1 cellular context compared by ENCODE assay signal in genomic region chr6:44075137-44076015, GRCh38.
TF ChIP-seq lines count a peak whose summit lies in the region.

No MANE protein-coding gene starts in this region.

TF ChIP-seq in HepG2, 621 proteins besides CTCF, POLR2A, EP300 and RAD21 (continued from another document and continues in another):
- TF ChIP-seq ZNF558 (CRISPR knock-in tag; IDR thresholded peaks at IDR 0.05; ENCODE audit: borderline replicate concordance): peak; percentile 63
- TF ChIP-seq ZNF414 (CRISPR knock-in tag; IDR thresholded peaks at IDR 0.05): peak; percentile 98
- no peak for TF ChIP-seq ZSCAN29 (CRISPR knock-in tag; conservative IDR thresholded peaks at IDR 0.05)
- TF ChIP-seq, protein P1, sequence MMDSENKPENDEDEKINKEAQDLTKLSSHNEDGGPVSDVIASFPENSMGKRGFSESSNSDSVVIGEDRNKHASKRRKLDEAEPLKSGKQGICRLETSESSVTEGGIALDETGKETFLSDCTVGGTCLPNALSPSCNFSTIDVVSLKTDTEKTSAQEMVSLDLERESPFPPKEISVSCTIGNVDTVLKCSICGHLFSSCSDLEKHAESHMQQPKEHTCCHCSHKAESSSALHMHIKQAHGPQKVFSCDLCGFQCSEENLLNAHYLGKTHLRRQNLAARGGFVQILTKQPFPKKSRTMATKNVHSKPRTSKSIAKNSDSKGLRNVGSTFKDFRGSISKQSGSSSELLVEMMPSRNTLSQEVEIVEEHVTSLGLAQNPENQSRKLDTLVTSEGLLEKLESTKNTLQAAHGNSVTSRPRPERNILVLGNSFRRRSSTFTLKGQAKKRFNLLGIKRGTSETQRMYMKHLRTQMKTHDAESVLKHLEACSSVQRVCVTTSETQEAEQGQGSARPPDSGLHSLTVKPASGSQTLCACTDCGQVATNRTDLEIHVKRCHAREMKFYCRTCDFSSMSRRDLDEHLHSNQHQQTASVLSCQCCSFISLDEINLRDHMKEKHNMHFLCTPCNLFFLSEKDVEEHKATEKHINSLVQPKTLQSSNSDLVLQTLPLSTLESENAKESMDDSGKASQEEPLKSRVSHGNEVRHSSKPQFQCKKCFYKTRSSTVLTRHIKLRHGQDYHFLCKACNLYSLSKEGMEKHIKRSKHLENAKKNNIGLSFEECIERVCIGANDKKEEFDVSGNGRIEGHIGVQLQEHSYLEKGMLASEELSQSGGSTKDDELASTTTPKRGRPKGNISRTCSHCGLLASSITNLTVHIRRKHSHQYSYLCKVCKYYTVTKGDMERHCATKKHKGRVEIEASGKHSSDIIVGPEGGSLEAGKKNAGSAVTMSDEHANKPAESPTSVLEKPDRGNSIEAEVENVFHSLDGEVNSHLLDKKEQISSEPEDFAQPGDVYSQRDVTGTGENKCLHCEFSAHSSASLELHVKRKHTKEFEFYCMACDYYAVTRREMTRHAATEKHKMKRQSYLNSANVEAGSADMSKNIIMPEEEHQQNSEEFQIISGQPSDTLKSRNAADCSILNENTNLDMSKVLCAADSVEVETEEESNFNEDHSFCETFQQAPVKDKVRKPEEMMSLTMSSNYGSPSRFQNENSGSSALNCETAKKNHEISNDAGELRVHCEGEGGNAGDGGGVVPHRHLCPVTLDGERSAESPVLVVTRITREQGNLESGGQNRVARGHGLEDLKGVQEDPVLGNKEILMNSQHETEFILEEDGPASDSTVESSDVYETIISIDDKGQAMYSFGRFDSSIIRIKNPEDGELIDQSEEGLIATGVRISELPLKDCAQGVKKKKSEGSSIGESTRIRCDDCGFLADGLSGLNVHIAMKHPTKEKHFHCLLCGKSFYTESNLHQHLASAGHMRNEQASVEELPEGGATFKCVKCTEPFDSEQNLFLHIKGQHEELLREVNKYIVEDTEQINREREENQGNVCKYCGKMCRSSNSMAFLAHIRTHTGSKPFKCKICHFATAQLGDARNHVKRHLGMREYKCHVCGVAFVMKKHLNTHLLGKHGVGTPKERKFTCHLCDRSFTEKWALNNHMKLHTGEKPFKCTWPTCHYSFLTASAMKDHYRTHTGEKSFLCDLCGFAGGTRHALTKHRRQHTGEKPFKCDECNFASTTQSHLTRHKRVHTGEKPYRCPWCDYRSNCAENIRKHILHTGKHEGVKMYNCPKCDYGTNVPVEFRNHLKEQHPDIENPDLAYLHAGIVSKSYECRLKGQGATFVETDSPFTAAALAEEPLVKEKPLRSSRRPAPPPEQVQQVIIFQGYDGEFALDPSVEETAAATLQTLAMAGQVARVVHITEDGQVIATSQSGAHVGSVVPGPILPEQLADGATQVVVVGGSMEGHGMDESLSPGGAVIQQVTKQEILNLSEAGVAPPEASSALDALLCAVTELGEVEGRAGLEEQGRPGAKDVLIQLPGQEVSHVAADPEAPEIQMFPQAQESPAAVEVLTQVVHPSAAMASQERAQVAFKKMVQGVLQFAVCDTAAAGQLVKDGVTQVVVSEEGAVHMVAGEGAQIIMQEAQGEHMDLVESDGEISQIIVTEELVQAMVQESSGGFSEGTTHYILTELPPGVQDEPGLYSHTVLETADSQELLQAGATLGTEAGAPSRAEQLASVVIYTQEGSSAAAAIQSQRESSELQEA (CRISPR knock-in tag; IDR thresholded peaks at IDR 0.05; ENCODE audit: not compliant biosample characterization): no peak
- TF ChIP-seq HNRNPLL (IDR thresholded peaks at IDR 0.05; ENCODE audit: low read depth, low read length, poor library complexity, severe bottlenecking): peak; percentile 41
- no peak for TF ChIP-seq PLSCR1 (CRISPR knock-in tag; IDR thresholded peaks at IDR 0.05; ENCODE audit: borderline replicate concordance)
- no peak for TF ChIP-seq ZFP36 (IDR thresholded peaks at IDR 0.05; ENCODE audit: borderline replicate concordance, low read depth, low read length, partially characterized antibody)
- TF ChIP-seq ZZZ3 (CRISPR knock-in tag; IDR thresholded peaks at IDR 0.05; ENCODE audit: borderline replicate concordance): no peak
- TF ChIP-seq USF2 (IDR thresholded peaks at IDR 0.05; ENCODE audit: low read depth, low read length): no peak
- no peak for TF ChIP-seq USF2 (CRISPR knock-in tag; IDR thresholded peaks at IDR 0.05; ENCODE audit: borderline replicate concordance)
- TF ChIP-seq ZBTB38 (CRISPR knock-in tag; IDR thresholded peaks at IDR 0.05): peak; percentile 78; the same call in 1 of the 2 replicates
- TF ChIP-seq RXRB (CRISPR knock-in tag; IDR thresholded peaks at IDR 0.05; ENCODE audit: borderline replicate concordance): peak; percentile 97
- TF ChIP-seq ZNF280B (CRISPR knock-in tag; IDR thresholded peaks at IDR 0.05; ENCODE audit: borderline replicate concordance): no peak; the same call in 1 of the 2 replicates
- TF ChIP-seq ARID3A (IDR thresholded peaks at IDR 0.05; ENCODE audit: low read depth, low read length): no peak
- TF ChIP-seq SYNCRIP (IDR thresholded peaks at IDR 0.05; ENCODE audit: insufficient read depth, low read depth, low read length): no peak
- peak; percentile 51; the same call in 1 of the 2 replicates for TF ChIP-seq GATA4 (IDR thresholded peaks at IDR 0.05; ENCODE audit: borderline replicate concordance, low read depth)
- no peak for TF ChIP-seq RORA (CRISPR knock-in tag; IDR thresholded peaks at IDR 0.05)
- TF ChIP-seq CBX1 (IDR thresholded peaks at IDR 0.05; ENCODE audit: low read depth): peak; percentile 23
- no peak for TF ChIP-seq NFE2 (CRISPR knock-in tag; IDR thresholded peaks at IDR 0.05)
- TF ChIP-seq NCOR1 (IDR thresholded peaks at IDR 0.05; ENCODE audit: borderline replicate concordance, low read length): no peak
- TF ChIP-seq AFF4 (CRISPR knock-in tag; IDR thresholded peaks at IDR 0.05): peak; percentile 69; the same call in 1 of the 2 replicates
- TF ChIP-seq ZNF772 (CRISPR knock-in tag; IDR thresholded peaks at IDR 0.05): peak; percentile 38; the same call in 1 of the 2 replicates
- TF ChIP-seq PRDM10 (CRISPR knock-in tag; IDR thresholded peaks at IDR 0.05; ENCODE audit: low read depth): peak; percentile 77; the same call in 1 of the 2 replicates
- no peak for TF ChIP-seq TBX3 (IDR thresholded peaks at IDR 0.05; ENCODE audit: borderline replicate concordance)
- TF ChIP-seq SP2 (CRISPR knock-in tag; IDR thresholded peaks at IDR 0.05): no peak
- TF ChIP-seq, protein P2, sequence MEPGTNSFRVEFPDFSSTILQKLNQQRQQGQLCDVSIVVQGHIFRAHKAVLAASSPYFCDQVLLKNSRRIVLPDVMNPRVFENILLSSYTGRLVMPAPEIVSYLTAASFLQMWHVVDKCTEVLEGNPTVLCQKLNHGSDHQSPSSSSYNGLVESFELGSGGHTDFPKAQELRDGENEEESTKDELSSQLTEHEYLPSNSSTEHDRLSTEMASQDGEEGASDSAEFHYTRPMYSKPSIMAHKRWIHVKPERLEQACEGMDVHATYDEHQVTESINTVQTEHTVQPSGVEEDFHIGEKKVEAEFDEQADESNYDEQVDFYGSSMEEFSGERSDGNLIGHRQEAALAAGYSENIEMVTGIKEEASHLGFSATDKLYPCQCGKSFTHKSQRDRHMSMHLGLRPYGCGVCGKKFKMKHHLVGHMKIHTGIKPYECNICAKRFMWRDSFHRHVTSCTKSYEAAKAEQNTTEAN (CRISPR knock-in tag; conservative IDR thresholded peaks at IDR 0.05): no peak
- peak; percentile 79; the same call in 1 of the 2 replicates for TF ChIP-seq ZNF136 (CRISPR knock-in tag; IDR thresholded peaks at IDR 0.05; ENCODE audit: low read depth)
- peak; percentile 89; the same call in 1 of the 2 replicates for TF ChIP-seq FOXO1 (CRISPR knock-in tag; IDR thresholded peaks at IDR 0.05)
